25 cellular contexts compared by ENCODE assay signal in genomic region chr1:161086457-161086856, GRCh38. TPM values are rescaled to one million over a fixed set of nuclear protein-coding genes. Genes with fewer than 3 reads are reported as not detected.
DNase-seq lines count a peak whose midpoint lies in the region; ATAC-seq and TF ChIP-seq lines count a peak whose summit lies in the region.
"Had no signal": no experiment of that assay in that cellular context is flagged by ENCODE, and none has a peak within 500 bp of the region (broad histone marks: within the 10 kb centered on the region; RNA-seq: fewer than 3 reads in every experiment).

No MANE protein-coding gene starts in this region.

- peak overlapping the region; percentile 32 for H3K27ac Mint-ChIP-seq in CD8-positive, alpha-beta T cell
- H3K27ac Mint-ChIP-seq in WTC11: no peak overlapping the region
- H3K27ac Mint-ChIP-seq: activated B cell treated with CpG ODN at 0.5 μM for 24 hours, brain had no signal

- H3K27ac ChIP-seq in CD8-positive, alpha-beta T cell (ENCODE audit: low read depth, low read length): no peak overlapping the region
- H3K27ac ChIP-seq in hepatocyte (peak overlapping the region; percentile 99), prostate gland (peak overlapping the region; percentile 41 to 79)
- H3K27ac ChIP-seq: coronary artery, heart left ventricle, spleen, tibial artery had no signal

- no peaks in the 10 kb centered on the region for H3K27me3 ChIP-seq in CD8-positive, alpha-beta T cell (ENCODE audit: insufficient read depth, low read length)
- no peaks in the 10 kb centered on the region for H3K27me3 ChIP-seq in hepatocyte
- no peaks in the 10 kb centered on the region for H3K27me3 ChIP-seq in prostate gland (replicated peaks; ENCODE audit: insufficient read depth)
- H3K27me3 ChIP-seq: heart left ventricle, spleen had no signal

- no peaks in the 10 kb centered on the region for H3K27me3 Mint-ChIP-seq in CD8-positive, alpha-beta T cell (ENCODE audit: low read depth)
- no peaks in the 10 kb centered on the region for H3K27me3 Mint-ChIP-seq in WTC11 (ENCODE audit: low read depth)

- CTCF ChIA-PET in CD8-positive, alpha-beta T cell (lab: Charles Lee): interaction anchor here (0.7 to 2.1 kb wide), 5 partner anchors 9 to 15 kb away, joined by 3 to 18 read pairs (median 3); no protein-coding TSS in a partner anchor
- CTCF ChIA-PET in WTC11 (lab: Charles Lee): interaction anchor here (1.2 to 4.0 kb wide), 4 partner anchors 11 to 89 kb away, joined by 4 to 24 read pairs (median 6); partner anchors contain the start of genes ARHGAP30 and KLHDC9

- no peaks in the 10 kb centered on the region for H3K9me3 ChIP-seq in CD8-positive, alpha-beta T cell (ENCODE audit: low read length)
- H3K9me3 ChIP-seq in hepatocyte (ENCODE audit: low read depth) (no peaks in the 10 kb centered on the region), prostate gland (no peaks in the 10 kb centered on the region)
- H3K9me3 ChIP-seq: heart left ventricle, spleen, tibial artery had no signal

- no peaks in the 10 kb centered on the region for H3K9me3 Mint-ChIP-seq in CD8-positive, alpha-beta T cell
- no peaks in the 10 kb centered on the region for H3K9me3 Mint-ChIP-seq in WTC11
- H3K9me3 Mint-ChIP-seq: activated B cell treated with CpG ODN at 0.5 μM for 24 hours had no signal

- H4K20me1 ChIP-seq in hepatocyte (ENCODE audit: insufficient read depth, poor library complexity, severe bottlenecking): no peaks in the 10 kb centered on the region

- no peak for ATAC-seq in CD8-positive, alpha-beta T cell
- ATAC-seq in WTC11 (peak; percentile 29; the same call in 1 of the 2 replicates), GM21529 (IDR thresholded peaks at IDR 0.05; ENCODE audit: unreplicated experiment) (no peak)
- ATAC-seq: heart left ventricle; Right ventricle myocardium inferior; stimulated activated naive CD8-positive, alpha-beta T cell treated with anti-CD3 and anti-CD28 coated beads, Interleukin-15, Interleukin-2, amounts not matched to agents 100 U/mL and 50 U/mL, for 24 hours had no signal

- H3K4me3 ChIP-seq in CD8-positive, alpha-beta T cell (ENCODE audit: low read depth, low read length): no peak overlapping the region
- no peak overlapping the region for H3K4me3 ChIP-seq in hepatocyte
- no peak overlapping the region for H3K4me3 ChIP-seq in prostate gland
- H3K4me3 ChIP-seq: coronary artery, heart left ventricle, spleen, tibial artery had no signal

- H3K4me2 ChIP-seq in hepatocyte: peak overlapping the region; percentile 73

- H3K79me2 ChIP-seq in hepatocyte: peaks cover 13% of the 10 kb centered on the region

- TF ChIP-seq POLR2A in prostate gland (IDR thresholded peaks at IDR 0.05): no peak

- peaks cover 11% of the 10 kb centered on the region for H3K4me1 Mint-ChIP-seq in CD8-positive, alpha-beta T cell (ENCODE audit: low read depth)
- peaks cover 31% of the 10 kb centered on the region for H3K4me1 Mint-ChIP-seq in WTC11
- H3K4me1 Mint-ChIP-seq: activated B cell treated with CpG ODN at 0.5 μM for 24 hours, brain had no signal

- no peak overlapping the region for H2AFZ ChIP-seq in hepatocyte

- DNase-seq in CD8-positive, alpha-beta T cell: no peak
- DNase-seq in WTC11 (ENCODE audit: low spot score) (no peak), hepatocyte (ENCODE audit: low spot score) (no peak), prostate gland (ENCODE audit: low spot score) (no peak), kidney glomerular epithelial cell (lab: John Stamatoyannopoulos, UW) (no peak), NCI-H345 treated with DMSO at 0.1 percent for 48 hours (lab: John Stamatoyannopoulos, UW; ENCODE audit: unreplicated experiment) (no peak), NCI-H2171 treated with DMSO at 0.1 percent for 48 hours (lab: John Stamatoyannopoulos, UW) (no peak)
- DNase-seq: activated B cell treated with CpG ODN at 0.5 μM for 24 hours; activated CD4-positive, alpha-beta T cell treated with anti-CD3 and anti-CD28 coated beads, Interleukin-2, amount 50 U/mL, for 4 hours; activated CD8-positive, alpha-beta memory T cell treated with anti-CD3 and anti-CD28 coated beads, Interleukin-2, amount 50 U/mL, for 4 hours; activated gamma-delta T cell; DND-41; heart left ventricle; IMR-90; NCI-H1436; nucleus accumbens; spleen; stimulated activated CD4-positive, alpha-beta T cell treated with anti-CD3 and anti-CD28 coated beads, Interleukin-4, amount 100 ng/mL, for 1 hour; stimulated activated naive CD8-positive, alpha-beta T cell treated with anti-CD3 and anti-CD28 coated beads, Interleukin-15, Interleukin-2, amounts not matched to agents 100 U/mL and 50 U/mL, for 24 hours; T-helper 9 cell; tibial artery had no signal

- H3K4me3 Mint-ChIP-seq in CD8-positive, alpha-beta T cell: no peak overlapping the region
- H3K4me3 Mint-ChIP-seq in WTC11: no peak overlapping the region
- H3K4me3 Mint-ChIP-seq: activated B cell treated with CpG ODN at 0.5 μM for 24 hours, brain had no signal

- intact Hi-C loops in CD8-positive, alpha-beta T cell (cut with DNase I, micrococcal nuclease): no loop called here
- intact Hi-C loops in prostate gland (cut with DNase I): no loop called here

- H3K9me2 ChIP-seq in hepatocyte (replicated peaks; ENCODE audit: insufficient read depth): no peaks in the 10 kb centered on the region

- WGBS in hepatocyte (ENCODE audit: low lambda C conversion rate, missing lambda C conversion rate): 54% methylated on average over 4 of the region's 4 CpGs
- WGBS in prostate gland: 31% methylated on average over 4 of the region's 4 CpGs

- no peaks in the 10 kb centered on the region for H3K36me3 ChIP-seq in CD8-positive, alpha-beta T cell (ENCODE audit: insufficient read depth, low read length)
- H3K36me3 ChIP-seq in hepatocyte (replicated peaks; ENCODE audit: insufficient read depth, low read depth): no peaks in the 10 kb centered on the region
- no peaks in the 10 kb centered on the region for H3K36me3 ChIP-seq in prostate gland
- H3K36me3 ChIP-seq: heart left ventricle, spleen, tibial artery had no signal

- TF ChIP-seq CTCF in CD8-positive, alpha-beta T cell (IDR thresholded peaks at IDR 0.05): no peak
- TF ChIP-seq CTCF in WTC11 (IDR thresholded peaks at IDR 0.05) (no peak), hepatocyte (IDR thresholded peaks at IDR 0.05; ENCODE audit: poor library complexity) (no peak), prostate gland (IDR thresholded peaks at IDR 0.05) (no peak)

- POLR2A ChIA-PET in CD8-positive, alpha-beta T cell (lab: Charles Lee): interaction anchor here (1.0 kb wide), 1 partner anchor 39 kb away, joined by 4 read pairs; no protein-coding TSS in a partner anchor
- POLR2A ChIA-PET in WTC11 (lab: Charles Lee): no interaction called here

- H3K4me1 ChIP-seq in CD8-positive, alpha-beta T cell (ENCODE audit: insufficient read depth, low read length): peaks cover 16% of the 10 kb centered on the region
- peaks cover 35% of the 10 kb centered on the region for H3K4me1 ChIP-seq in hepatocyte (ENCODE audit: insufficient read depth)
- H3K4me1 ChIP-seq in prostate gland (replicated peaks): peaks cover 6% of the 10 kb centered on the region

- no peaks in the 10 kb centered on the region for H3K36me3 Mint-ChIP-seq in CD8-positive, alpha-beta T cell
- H3K36me3 Mint-ChIP-seq in WTC11: no peaks in the 10 kb centered on the region
- H3K36me3 Mint-ChIP-seq: brain had no signal

TF ChIP-seq in WTC11, 78 proteins besides CTCF, POLR2A, EP300 and RAD21 (continues in another document):
- TF ChIP-seq ZNF138 (CRISPR knock-in tag; conservative IDR thresholded peaks at IDR 0.05) (no peak), ETV6 (CRISPR knock-in tag; IDR thresholded peaks at IDR 0.05) (no peak), NFATC4 (CRISPR knock-in tag; IDR thresholded peaks at IDR 0.05) (no peak)

RNA-seq across cellular contexts. Expression of gene NECTIN4, which starts 2.9 kb away (rescaled TPM):
- not detected for total RNA-seq in CD8-positive, alpha-beta T cell
- total RNA-seq in WTC11 (2021) (0.46 to 1.7 TPM (median 0.48 TPM) in 3 replicates), hepatocyte (5.9 and 7.0 TPM in 2 replicates), prostate gland (10 to 100 TPM in 1 of 2 donors, 1 to 10 TPM in 1; 9.6 to 18.6 TPM)
- 8.5 and 12.7 TPM in 2 replicates for polyA plus RNA-seq in hepatocyte
- total RNA-seq: activated B cell treated with CpG ODN at 0.5 μM for 24 hours, Right ventricle myocardium inferior, spleen had no signal

RNA-seq across cellular contexts. Expression of gene KLHDC9, which starts 11.7 kb away (rescaled TPM):
- total RNA-seq in CD8-positive, alpha-beta T cell: not detected
- total RNA-seq in WTC11 (2021): 5.8 to 8.7 TPM (median 8.7 TPM) in 3 replicates
- 1.4 and 3.9 TPM in 2 replicates for total RNA-seq in hepatocyte
- 4.5 and 7.4 TPM in 2 replicates for polyA plus RNA-seq in hepatocyte
- total RNA-seq in prostate gland: 10 to 100 TPM; 24.8 to 33.3 TPM

RNA-seq across cellular contexts. Expression of gene ARHGAP30, which starts 16.8 kb away (rescaled TPM):
- 10 to 100 TPM; 59.7 to 63.6 TPM for total RNA-seq in CD8-positive, alpha-beta T cell
- total RNA-seq in WTC11 (2021) (0.39 to 0.92 TPM (median 0.52 TPM) in 3 replicates), hepatocyte (0.52 and 0.80 TPM in 2 replicates), prostate gland (1 to 10 TPM; 3.2 to 5.3 TPM)
- 1.4 and 1.7 TPM in 2 replicates for polyA plus RNA-seq in hepatocyte
- total RNA-seq: IMR-90 had no signal

RNA-seq across cellular contexts. Expression of gene PFDN2, which starts 31.4 kb away (rescaled TPM):
- 10 to 100 TPM; 64.7 to 75.5 TPM for total RNA-seq in CD8-positive, alpha-beta T cell
- total RNA-seq in WTC11 (2021) (91.0 to 95.4 TPM (median 92.6 TPM) in 3 replicates), hepatocyte (47.6 and 63.1 TPM in 2 replicates), prostate gland (10 to 100 TPM; 33.6 to 36.0 TPM)
- polyA plus RNA-seq in hepatocyte: 84.6 and 93.2 TPM in 2 replicates

RNA-seq across cellular contexts. Expression of gene NIT1, which starts 31.4 kb away (rescaled TPM):
- 10 to 100 TPM; 11.5 to 12.8 TPM for total RNA-seq in CD8-positive, alpha-beta T cell
- total RNA-seq in WTC11 (2021) (44.4 to 47.2 TPM (median 46.5 TPM) in 3 replicates), hepatocyte (41.3 and 47.5 TPM in 2 replicates), prostate gland (10 to 100 TPM; 31.1 to 51.7 TPM)
- 48.9 and 50.4 TPM in 2 replicates for polyA plus RNA-seq in hepatocyte

Comparison
In these comparisons a context has a peak if more than half of its experiments do, and no peak if none do; other contexts are left out.
1. RNA of gene ARHGAP30, which starts 16.8 kb away (total RNA-seq): 59.7 to 63.6 TPM in CD8-positive, alpha-beta T cell; 3.2 to 5.3 TPM in prostate gland, 0.52 to 0.80 TPM in hepatocyte and 0.39 to 0.92 TPM in WTC11; every median in the first group is over 4 times any median in the second.